ENCODE assay signal across 2 cellular contexts in genomic region chr4:15239866-15240265, GRCh38.
TF ChIP-seq lines count a peak whose summit lies in the region.

No MANE protein-coding gene starts in this region.

TF ChIP-seq in SK-N-SH, 30 proteins besides CTCF, POLR2A, EP300 and RAD21 (continued from another document):
- TF ChIP-seq PBX3 (IDR thresholded peaks at IDR 0.05), result no peak
- TF ChIP-seq FOSL2 (IDR thresholded peaks at IDR 0.05; ENCODE audit: borderline replicate concordance, low read depth), result peak; percentile 16; the same call in 1 of the 2 replicates
- peak; percentile 45; the same call in 1 of the 2 replicates for TF ChIP-seq TCF12 (IDR thresholded peaks at IDR 0.05)
- TF ChIP-seq RXRA (IDR thresholded peaks at IDR 0.05; ENCODE audit: borderline replicate concordance, low read depth), result no peak
- TF ChIP-seq GATA2 (CRISPR knock-in tag; IDR thresholded peaks at IDR 0.05), result no peak

TF ChIP-seq in WTC11, 78 proteins besides CTCF, POLR2A, EP300 and RAD21 (continued from another document):
- TF ChIP-seq ZNF532 (CRISPR knock-in tag; IDR thresholded peaks at IDR 0.05; ENCODE audit: borderline replicate concordance), result no peak
- no peak for TF ChIP-seq EMX1 (CRISPR knock-in tag; IDR thresholded peaks at IDR 0.05)
- TF ChIP-seq ZBTB21 (CRISPR knock-in tag; IDR thresholded peaks at IDR 0.05; ENCODE audit: borderline replicate concordance), result no peak
- TF ChIP-seq NR3C1 (CRISPR knock-in tag; conservative IDR thresholded peaks at IDR 0.05; ENCODE audit: low read depth), result no peak
